Comparison of ENCODE assay signal across 8 cellular contexts in genomic region chr6:149450679-149451360, GRCh38. TPM values are rescaled to one million over a fixed set of nuclear protein-coding genes. Genes with fewer than 3 reads are reported as not detected.
A peak's percentile ranks its signal among the peaks of the same experiment; 100 is the strongest.
DNase-seq lines count a peak whose midpoint lies in the region; ATAC-seq, FAIRE-seq and TF ChIP-seq lines count a peak whose summit lies in the region.

No MANE protein-coding gene starts in this region.

- H2BK15ac ChIP-seq in H9 (ENCODE audit: low read depth, low read length): no peak overlapping the region

- in situ Hi-C loops in mammary epithelial cell (cut with MboI; ENCODE audit: low sequenced_read_pairs in 2 of 2): no loop called here

- H3K4me1 Mint-ChIP-seq in H9: 0 out of 4 replicates have a peak, but pooled peaks cover 0 to 2% of the 10 kb centered on the region in 2 experiments

- H3K27ac Mint-ChIP-seq in H9: no peak overlapping the region

- dilution Hi-C loops in mammary epithelial cell (cut with HindIII; ENCODE audit: low sequenced_read_pairs) (no loop called here), keratinocyte (cut with MboI; ENCODE audit: extremely low pct_ligation_motif_present, low sequenced_read_pairs) (no loop called here)

- H3K36me3 ChIP-seq in mammary epithelial cell (ENCODE audit: insufficient read depth, low read length) (no peaks in the 10 kb centered on the region), keratinocyte (ENCODE audit: control insufficient read depth in 2 of 2, extremely low read depth in 1 of 2, insufficient read depth in 2 of 2, low read length in 2 of 2) (no peaks in the 10 kb centered on the region)

- no peak overlapping the region for H4K8ac ChIP-seq in H9 (replicated peaks; ENCODE audit: insufficient read length, low read depth, low read length)

- no peaks in the 10 kb centered on the region for H3K9me1 ChIP-seq in keratinocyte (ENCODE audit: control insufficient read depth, extremely low read depth, insufficient read depth, low read length)

- no peaks in the 10 kb centered on the region for H3K36me3 Mint-ChIP-seq in H9 (ENCODE audit: insufficient read depth in 1 of 3, low read depth in 3 of 3)

- no peaks in the 10 kb centered on the region for H4K20me1 ChIP-seq in H9 (ENCODE audit: control insufficient read depth, insufficient read depth, insufficient read length)
- H4K20me1 ChIP-seq in mammary epithelial cell (ENCODE audit: insufficient read depth, low read length): no peaks in the 10 kb centered on the region
- no peaks in the 10 kb centered on the region for H4K20me1 ChIP-seq in keratinocyte (ENCODE audit: control insufficient read depth, extremely low read depth, insufficient read depth, low read length)

- CTCF ChIA-PET in mammary epithelial cell (lab: Charles Lee; ENCODE audit: low non-redundant PET): no interaction called here

- H2BK120ac ChIP-seq in H9 (ENCODE audit: low read depth, low read length, poor library complexity, severe bottlenecking): no peak overlapping the region

- H2AFZ ChIP-seq in H9 (ENCODE audit: low read length): no peak overlapping the region
- H2AFZ ChIP-seq in mammary epithelial cell (ENCODE audit: low read depth, low read length): peak overlapping the region; percentile 87
- peak overlapping the region; percentile 49 for H2AFZ ChIP-seq in keratinocyte (ENCODE audit: control insufficient read depth, low read length)

- FAIRE-seq in keratinocyte (lab: Jason Lieb, UNC): no peak

- H3K79me2 ChIP-seq in H9 (ENCODE audit: insufficient read depth, low read length) (no peaks in the 10 kb centered on the region), mammary epithelial cell (ENCODE audit: insufficient read depth, low read length) (no peaks in the 10 kb centered on the region), keratinocyte (ENCODE audit: control insufficient read depth, insufficient read depth, low read length) (no peaks in the 10 kb centered on the region)

- H3K9me3 Mint-ChIP-seq in H9: no peaks in the 10 kb centered on the region

- H4K5ac ChIP-seq in H9 (ENCODE audit: insufficient read length, low read depth, low read length): no peak overlapping the region

- no CpG with 5 or more reads among the region's 85 CpGs for WGBS in H9 (ENCODE audit: extremely low coverage, insufficient read length, low lambda C conversion rate)
- WGBS in mammary epithelial cell (ENCODE audit: low coverage, missing lambda C conversion rate): 8% methylated on average over 16 of the region's 85 CpGs

- no peak overlapping the region for H3K9ac ChIP-seq in H9 (ENCODE audit: extremely low read depth, insufficient read length, low read length)
- no peak overlapping the region for H3K9ac ChIP-seq in mammary epithelial cell (ENCODE audit: insufficient read depth, low read length)
- H3K9ac ChIP-seq in keratinocyte (ENCODE audit: control insufficient read depth, extremely low read depth, insufficient read depth, low read length): no peak overlapping the region

- no peaks in the 10 kb centered on the region for H3K4me1 ChIP-seq in H9 (ENCODE audit: insufficient read depth, low read length)
- H3K4me1 ChIP-seq in mammary epithelial cell (ENCODE audit: insufficient read depth, low read length): peaks cover 22% of the 10 kb centered on the region
- H3K4me1 ChIP-seq in keratinocyte (ENCODE audit: control insufficient read depth, extremely low read depth, insufficient read depth, low read length): peaks cover 13% of the 10 kb centered on the region

- no peak overlapping the region for H3T11ph ChIP-seq in H9 (ENCODE audit: low read length)

- DNase-seq in H9: no peak
- no peak for DNase-seq in mammary epithelial cell
- no peak for DNase-seq in keratinocyte (ENCODE audit: low read depth, low spot score)
- no peak for DNase-seq in epidermal melanocyte (ENCODE audit: insufficient read length, low spot score)
- DNase-seq in stimulated activated CD4-positive, alpha-beta T cell treated with anti-CD3 and anti-CD28 coated beads, Interleukin-1b, Interleukin-23, amount 100 ng/mL, for 48 hours: no peak
- DNase-seq in DMS153 treated with DMSO at 0.1 percent for 48 hours (lab: John Stamatoyannopoulos, UW; ENCODE audit: unreplicated experiment): no peak

- H3K9me3 ChIP-seq in H9 (ENCODE audit: control insufficient read depth, low read depth, low read length): no peaks in the 10 kb centered on the region
- H3K9me3 ChIP-seq in mammary epithelial cell (replicated peaks; ENCODE audit: insufficient read depth, low read length): no peaks in the 10 kb centered on the region
- H3K9me3 ChIP-seq in keratinocyte (ENCODE audit: control insufficient read depth, low read depth, low read length): no peaks in the 10 kb centered on the region

- TF ChIP-seq CTCF in H9 (conservative IDR thresholded peaks at IDR 0.05) (no peak), mammary epithelial cell (conservative IDR thresholded peaks at IDR 0.05 in 1 of 2, IDR thresholded peaks at IDR 0.05 in 1 of 2; ENCODE audit: extremely low read depth in 1 of 2, insufficient read depth in 1 of 2, low read depth in 1 of 2, low read length in 2 of 2) (no peak), keratinocyte (optimal IDR thresholded peaks at IDR 0.05 in 1 of 3, IDR thresholded peaks at IDR 0.05 in 1 of 3, conservative IDR thresholded peaks at IDR 0.05 in 1 of 3; ENCODE audit: extremely low read depth in 1 of 3, insufficient read depth in 2 of 3, low read length in 3 of 3) (no peak)

- no peak overlapping the region for H2AK5ac ChIP-seq in H9 (ENCODE audit: insufficient read length, low read length)

- H3K27me3 Mint-ChIP-seq in H9 (ENCODE audit: low read depth): peaks cover 54% of the 10 kb centered on the region

- no peak for ATAC-seq in GM19351 (IDR thresholded peaks at IDR 0.05; ENCODE audit: unreplicated experiment)

- peak overlapping the region; percentile 8; the same call in 1 of the 2 replicates for H3K14ac ChIP-seq in H9 (ENCODE audit: insufficient read depth, low read length)

- intact Hi-C loops in mammary epithelial cell (cut with micrococcal nuclease): no loop called here

- peak overlapping the region; percentile 7 to 34 (median 34) for H3K4me3 ChIP-seq in mammary epithelial cell (replicated peaks in 1 of 3; ENCODE audit: insufficient read depth in 1 of 3, low read depth in 2 of 3, low read length in 3 of 3)
- peak overlapping the region; percentile 17 to 54 (median 46) for H3K4me3 ChIP-seq in keratinocyte (ENCODE audit: control insufficient read depth in 2 of 3, extremely low read depth in 1 of 3, insufficient read depth in 2 of 3, low read depth in 1 of 3, low read length in 3 of 3)
- H3K4me3 ChIP-seq in skin epidermis: peak overlapping the region; percentile 17 to 41 (median 34)

- H3K56ac ChIP-seq in H9 (ENCODE audit: insufficient read length, low read depth, low read length): no peak overlapping the region

- no TSS peak for BruUV-seq in mammary epithelial cell (replicated peaks; lab: Mats Ljungman, UMichigan)

- no peak overlapping the region for H2BK12ac ChIP-seq in H9 (ENCODE audit: insufficient read length, low read depth, low read length)

- peaks cover 18% of the 10 kb centered on the region; the same call in 1 of the 2 replicates for H3K27me3 ChIP-seq in H9 (ENCODE audit: insufficient read depth, low read length)
- H3K27me3 ChIP-seq in mammary epithelial cell (ENCODE audit: insufficient read depth, low read length): no peaks in the 10 kb centered on the region
- H3K27me3 ChIP-seq in keratinocyte (ENCODE audit: control insufficient read depth, extremely low read depth, insufficient read depth, low read length): peaks cover 5% of the 10 kb centered on the region

- H2BK20ac ChIP-seq in H9 (ENCODE audit: low read depth, low read length, poor library complexity, severe bottlenecking): no peak overlapping the region

- no peak overlapping the region for H3K27ac ChIP-seq in H9 (ENCODE audit: insufficient read length, low read depth, low read length)
- H3K27ac ChIP-seq in mammary epithelial cell (ENCODE audit: insufficient read depth, low read depth, low read length): no peak overlapping the region
- H3K27ac ChIP-seq in keratinocyte (ENCODE audit: control insufficient read depth, insufficient read depth, low read length): no peak overlapping the region
- peak overlapping the region in 14 of 21 experiments; percentile 1 to 69 (median 30) for H3K27ac ChIP-seq in skin epidermis

- peak overlapping the region; percentile 60 to 75 for H3K4me3 Mint-ChIP-seq in H9

- H3K79me1 ChIP-seq in H9 (ENCODE audit: insufficient read depth, low read depth, low read length, poor library complexity, severe bottlenecking): no peaks in the 10 kb centered on the region

- H3K4ac ChIP-seq in H9 (ENCODE audit: low read depth, low read length): no peak overlapping the region

- no peak overlapping the region for H4K91ac ChIP-seq in H9 (ENCODE audit: insufficient read length, low read depth, low read length)

- no peak overlapping the region for H3K23ac ChIP-seq in H9 (ENCODE audit: insufficient read length, low read depth, low read length)

- H3K4me2 ChIP-seq in H9 (ENCODE audit: insufficient read depth, insufficient read length, low read length) (peak overlapping the region; percentile 26), mammary epithelial cell (ENCODE audit: insufficient read depth, low read depth, low read length) (peak overlapping the region; percentile 89), keratinocyte (ENCODE audit: control insufficient read depth, extremely low read depth, insufficient read depth, low read depth, low read length) (peak overlapping the region; percentile 67)

- no peak overlapping the region for H3K18ac ChIP-seq in H9 (ENCODE audit: insufficient read length, low read depth, low read length)

- no peak overlapping the region for H2BK5ac ChIP-seq in H9 (ENCODE audit: insufficient read length, low read length)

- H3K23me2 ChIP-seq in H9 (ENCODE audit: insufficient read length, low read depth, low read length, poor library complexity, severe bottlenecking): peaks cover 6% of the 10 kb centered on the region

RNA-seq across cellular contexts. Expression of gene ZC3H12D, which starts 34.0 kb away (rescaled TPM):
- total RNA-seq in H9 (2021): 0.07 and 0.15 TPM in 2 replicates
- total RNA-seq in mammary epithelial cell: under 1 TPM; 0.16 to 0.17 TPM
- 0.01 TPM for polyA plus RNA-seq in mammary epithelial cell
- polyA minus RNA-seq in mammary epithelial cell: not detected
- 0.03 to 0.04 TPM in 2 of 3 replicates, not detected in the other for polyA plus RNA-seq in keratinocyte
- not detected for polyA plus RNA-seq in keratinocyte (2011; ENCODE audit: low read depth)
- polyA plus RNA-seq in keratinocyte (2011; cell fraction: cytosol; rRNA removed): not detected in 2 replicates
- 0.15 and 0.40 TPM in 2 replicates for polyA plus RNA-seq in keratinocyte (2011; cell fraction: nucleus; rRNA removed)
- 0.27 TPM in 1 of 2 replicates, not detected in the other for polyA plus RNA-seq in keratinocyte (2012; ENCODE audit: low replicate concordance)
- polyA minus RNA-seq in keratinocyte: 0.03 to 0.23 TPM in 2 of 3 replicates, not detected in the other
- not detected for polyA minus RNA-seq in keratinocyte (2011; cell fraction: cytosol; rRNA and poly(A)+ RNA removed)
- not detected in 2 replicates for polyA minus RNA-seq in keratinocyte (2011; cell fraction: nucleus; rRNA and poly(A)+ RNA removed)

RNA-seq across cellular contexts. Expression of gene SUMO4, which starts 50.8 kb away (rescaled TPM):
- total RNA-seq in H9 (2021) (0.77 and 1.5 TPM in 2 replicates), mammary epithelial cell (1 to 10 TPM; 1.5 to 2.0 TPM)
- polyA plus RNA-seq in mammary epithelial cell (0.14 TPM), keratinocyte (0.09 TPM in 2 of 3 replicates, not detected in the other)
- polyA minus RNA-seq in mammary epithelial cell (not detected), keratinocyte (1.1 to 7.8 TPM in 2 of 3 replicates, not detected in the other)
- 0.50 TPM for polyA plus RNA-seq in keratinocyte (2011; ENCODE audit: low read depth)
- not detected in 2 replicates for polyA plus RNA-seq in keratinocyte (2011; cell fraction: cytosol; rRNA removed)
- polyA plus RNA-seq in keratinocyte (2011; cell fraction: nucleus; rRNA removed): 0.32 and 0.97 TPM in 2 replicates
- 0.58 TPM in 1 of 2 replicates, not detected in the other for polyA plus RNA-seq in keratinocyte (2012; ENCODE audit: low replicate concordance)
- not detected for polyA minus RNA-seq in keratinocyte (2011; cell fraction: cytosol; rRNA and poly(A)+ RNA removed)
- polyA minus RNA-seq in keratinocyte (2011; cell fraction: nucleus; rRNA and poly(A)+ RNA removed): 3.6 and 5.3 TPM in 2 replicates

Comparison
In these comparisons a context has a peak if more than half of its experiments do, and no peak if none do; other contexts are left out.
1. H3K27ac ChIP-seq: peak in skin epidermis (14 of 21); none in H9 (single experiment), mammary epithelial cell (single experiment) and keratinocyte (single experiment).
2. H3K4me2 ChIP-seq: peak in every context shown above with its lines; median percentile 89 in mammary epithelial cell; 67 in keratinocyte; 26 in H9.
3. Peak in every context shown above with its lines, with median percentiles within 50 percentile points of each other: H3K4me3 ChIP-seq.